17 cellular contexts compared by ENCODE assay signal in the genomic region with DNA sequence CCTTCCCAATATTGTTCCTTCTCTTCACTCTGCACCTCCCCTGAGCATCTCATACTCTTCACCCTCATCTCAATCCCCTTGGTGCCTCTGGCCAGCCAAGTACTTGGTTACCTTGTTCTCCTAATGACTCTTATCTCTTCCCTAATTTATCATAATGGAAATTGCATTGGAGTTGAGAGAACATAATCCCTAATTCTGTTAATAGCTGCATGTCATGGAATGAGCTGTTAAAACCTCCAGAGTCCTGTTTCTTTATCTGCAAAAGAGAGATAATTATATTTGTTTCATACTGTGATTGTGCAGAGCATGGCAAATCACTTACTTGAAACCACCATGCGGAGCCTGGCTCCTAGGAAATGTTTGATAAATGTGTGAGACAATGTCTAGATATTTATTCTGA.
"Had no signal": no experiment of that assay in that cellular context is flagged by ENCODE, and none has a peak within 500 bp of the region (broad histone marks: within the 10 kb centered on the region; RNA-seq: fewer than 3 reads in every experiment).

No MANE protein-coding gene starts in this region.

- DNase-seq: KBM-7, MV-4-11, NCI-H1048, NCI-H1105, NCI-H1417, NCI-H1436 treated with DMSO at 0.1 percent for 48 hours, NCI-H187, NCI-H2029, NCI-H2081 treated with DMSO at 0.1 percent for 48 hours, NCI-H2171, NCI-H226, NCI-H446 treated with DMSO at 0.1 percent for 48 hours, NCI-H510A treated with DMSO at 0.1 percent for 48 hours, NCI-H526, Right ventricle myocardium superior, RPMI8226, SIG-M5 had no signal
